ENCODE assay signal across 1 cellular context in the genomic region with DNA sequence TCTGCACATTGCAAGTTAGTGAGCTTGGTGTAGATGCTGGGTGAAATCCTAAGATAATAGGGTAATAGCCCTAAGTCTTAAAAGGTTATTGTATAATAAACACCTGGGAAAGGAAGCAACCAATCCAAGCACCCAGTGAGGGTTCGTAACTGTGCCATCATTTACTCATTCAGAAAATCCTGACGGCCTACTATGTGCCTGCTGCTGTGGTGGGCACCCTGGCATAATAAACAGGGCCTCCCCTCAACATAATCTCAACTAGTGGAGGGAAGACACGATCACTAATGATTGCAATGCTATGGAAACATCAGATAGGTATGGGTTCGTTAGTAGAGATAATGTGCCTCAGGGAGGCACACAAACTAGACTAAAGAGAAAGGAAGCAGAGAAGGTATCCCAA.
TF ChIP-seq lines count a peak whose summit lies in the region.

No MANE protein-coding gene starts in this region.

TF ChIP-seq in K562, 482 proteins besides CTCF, POLR2A, EP300 and RAD21 (continued from another document):
- TF ChIP-seq KDM4B (IDR thresholded peaks at IDR 0.05; ENCODE audit: borderline replicate concordance in 2 of 2, low read depth in 1 of 2) (no peak), ZNF785 (CRISPR knock-in tag; IDR thresholded peaks at IDR 0.05) (no peak), PURB (CRISPR knock-in tag; IDR thresholded peaks at IDR 0.05; ENCODE audit: low read depth) (no peak), ZNF583 (CRISPR knock-in tag; IDR thresholded peaks at IDR 0.05) (no peak), CXXC5 (CRISPR knock-in tag; IDR thresholded peaks at IDR 0.05) (0 out of 2 replicates have a peak, but pooled peaks have one; percentile 15), ZC3H8 (IDR thresholded peaks at IDR 0.05) (no peak), RBM15 (IDR thresholded peaks at IDR 0.05; ENCODE audit: insufficient read depth, low read length) (no peak), RFX1 (IDR thresholded peaks at IDR 0.05) (no peak), KLF6 (CRISPR knock-in tag; IDR thresholded peaks at IDR 0.05; ENCODE audit: borderline replicate concordance) (no peak), ZKSCAN1 (IDR thresholded peaks at IDR 0.05; ENCODE audit: low read depth, low read length) (peak; percentile 91), TEAD2 (tag; IDR thresholded peaks at IDR 0.05) (no peak), GATAD2A (IDR thresholded peaks at IDR 0.05) (no peak), CBFA2T2 (conservative IDR thresholded peaks at IDR 0.05) (no peak), ZNF696 (CRISPR knock-in tag; conservative IDR thresholded peaks at IDR 0.05) (no peak), ZKSCAN3 (CRISPR knock-in tag; IDR thresholded peaks at IDR 0.05) (no peak), GATAD2B (IDR thresholded peaks at IDR 0.05; ENCODE audit: borderline replicate concordance) (no peak)
- TF ChIP-seq, protein P1, sequence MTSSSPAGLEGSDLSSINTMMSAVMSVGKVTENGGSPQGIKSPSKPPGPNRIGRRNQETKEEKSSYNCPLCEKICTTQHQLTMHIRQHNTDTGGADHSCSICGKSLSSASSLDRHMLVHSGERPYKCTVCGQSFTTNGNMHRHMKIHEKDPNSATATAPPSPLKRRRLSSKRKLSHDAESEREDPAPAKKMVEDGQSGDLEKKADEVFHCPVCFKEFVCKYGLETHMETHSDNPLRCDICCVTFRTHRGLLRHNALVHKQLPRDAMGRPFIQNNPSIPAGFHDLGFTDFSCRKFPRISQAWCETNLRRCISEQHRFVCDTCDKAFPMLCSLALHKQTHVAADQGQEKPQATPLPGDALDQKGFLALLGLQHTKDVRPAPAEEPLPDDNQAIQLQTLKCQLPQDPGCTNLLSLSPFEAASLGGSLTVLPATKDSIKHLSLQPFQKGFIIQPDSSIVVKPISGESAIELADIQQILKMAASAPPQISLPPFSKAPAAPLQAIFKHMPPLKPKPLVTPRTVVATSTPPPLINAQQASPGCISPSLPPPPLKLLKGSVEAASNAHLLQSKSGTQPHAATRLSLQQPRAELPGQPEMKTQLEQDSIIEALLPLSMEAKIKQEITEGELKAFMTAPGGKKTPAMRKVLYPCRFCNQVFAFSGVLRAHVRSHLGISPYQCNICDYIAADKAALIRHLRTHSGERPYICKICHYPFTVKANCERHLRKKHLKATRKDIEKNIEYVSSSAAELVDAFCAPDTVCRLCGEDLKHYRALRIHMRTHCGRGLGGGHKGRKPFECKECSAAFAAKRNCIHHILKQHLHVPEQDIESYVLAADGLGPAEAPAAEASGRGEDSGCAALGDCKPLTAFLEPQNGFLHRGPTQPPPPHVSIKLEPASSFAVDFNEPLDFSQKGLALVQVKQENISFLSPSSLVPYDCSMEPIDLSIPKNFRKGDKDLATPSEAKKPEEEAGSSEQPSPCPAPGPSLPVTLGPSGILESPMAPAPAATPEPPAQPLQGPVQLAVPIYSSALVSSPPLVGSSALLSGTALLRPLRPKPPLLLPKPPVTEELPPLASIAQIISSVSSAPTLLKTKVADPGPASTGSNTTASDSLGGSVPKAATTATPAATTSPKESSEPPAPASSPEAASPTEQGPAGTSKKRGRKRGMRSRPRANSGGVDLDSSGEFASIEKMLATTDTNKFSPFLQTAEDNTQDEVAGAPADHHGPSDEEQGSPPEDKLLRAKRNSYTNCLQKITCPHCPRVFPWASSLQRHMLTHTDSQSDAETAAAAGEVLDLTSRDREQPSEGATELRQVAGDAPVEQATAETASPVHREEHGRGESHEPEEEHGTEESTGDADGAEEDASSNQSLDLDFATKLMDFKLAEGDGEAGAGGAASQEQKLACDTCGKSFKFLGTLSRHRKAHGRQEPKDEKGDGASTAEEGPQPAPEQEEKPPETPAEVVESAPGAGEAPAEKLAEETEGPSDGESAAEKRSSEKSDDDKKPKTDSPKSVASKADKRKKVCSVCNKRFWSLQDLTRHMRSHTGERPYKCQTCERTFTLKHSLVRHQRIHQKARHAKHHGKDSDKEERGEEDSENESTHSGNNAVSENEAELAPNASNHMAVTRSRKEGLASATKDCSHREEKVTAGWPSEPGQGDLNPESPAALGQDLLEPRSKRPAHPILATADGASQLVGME (CRISPR knock-in tag; IDR thresholded peaks at IDR 0.05), result no peak
- TF ChIP-seq, protein P2, sequence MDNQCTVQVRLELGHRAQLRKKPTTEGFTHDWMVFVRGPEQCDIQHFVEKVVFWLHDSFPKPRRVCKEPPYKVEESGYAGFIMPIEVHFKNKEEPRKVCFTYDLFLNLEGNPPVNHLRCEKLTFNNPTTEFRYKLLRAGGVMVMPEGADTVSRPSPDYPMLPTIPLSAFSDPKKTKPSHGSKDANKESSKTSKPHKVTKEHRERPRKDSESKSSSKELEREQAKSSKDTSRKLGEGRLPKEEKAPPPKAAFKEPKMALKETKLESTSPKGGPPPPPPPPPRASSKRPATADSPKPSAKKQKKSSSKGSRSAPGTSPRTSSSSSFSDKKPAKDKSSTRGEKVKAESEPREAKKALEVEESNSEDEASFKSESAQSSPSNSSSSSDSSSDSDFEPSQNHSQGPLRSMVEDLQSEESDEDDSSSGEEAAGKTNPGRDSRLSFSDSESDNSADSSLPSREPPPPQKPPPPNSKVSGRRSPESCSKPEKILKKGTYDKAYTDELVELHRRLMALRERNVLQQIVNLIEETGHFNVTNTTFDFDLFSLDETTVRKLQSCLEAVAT (IDR thresholded peaks at IDR 0.05), result no peak
- TF ChIP-seq, protein P3, sequence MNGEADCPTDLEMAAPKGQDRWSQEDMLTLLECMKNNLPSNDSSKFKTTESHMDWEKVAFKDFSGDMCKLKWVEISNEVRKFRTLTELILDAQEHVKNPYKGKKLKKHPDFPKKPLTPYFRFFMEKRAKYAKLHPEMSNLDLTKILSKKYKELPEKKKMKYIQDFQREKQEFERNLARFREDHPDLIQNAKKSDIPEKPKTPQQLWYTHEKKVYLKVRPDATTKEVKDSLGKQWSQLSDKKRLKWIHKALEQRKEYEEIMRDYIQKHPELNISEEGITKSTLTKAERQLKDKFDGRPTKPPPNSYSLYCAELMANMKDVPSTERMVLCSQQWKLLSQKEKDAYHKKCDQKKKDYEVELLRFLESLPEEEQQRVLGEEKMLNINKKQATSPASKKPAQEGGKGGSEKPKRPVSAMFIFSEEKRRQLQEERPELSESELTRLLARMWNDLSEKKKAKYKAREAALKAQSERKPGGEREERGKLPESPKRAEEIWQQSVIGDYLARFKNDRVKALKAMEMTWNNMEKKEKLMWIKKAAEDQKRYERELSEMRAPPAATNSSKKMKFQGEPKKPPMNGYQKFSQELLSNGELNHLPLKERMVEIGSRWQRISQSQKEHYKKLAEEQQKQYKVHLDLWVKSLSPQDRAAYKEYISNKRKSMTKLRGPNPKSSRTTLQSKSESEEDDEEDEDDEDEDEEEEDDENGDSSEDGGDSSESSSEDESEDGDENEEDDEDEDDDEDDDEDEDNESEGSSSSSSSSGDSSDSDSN (IDR thresholded peaks at IDR 0.05; ENCODE audit: borderline replicate concordance in 1 of 2, low read depth in 2 of 2, low read length in 2 of 2), result 0 out of 4 replicates have a peak, but pooled peaks of 1 of the 2 experiments have one; percentile 9
- TF ChIP-seq, protein P4, sequence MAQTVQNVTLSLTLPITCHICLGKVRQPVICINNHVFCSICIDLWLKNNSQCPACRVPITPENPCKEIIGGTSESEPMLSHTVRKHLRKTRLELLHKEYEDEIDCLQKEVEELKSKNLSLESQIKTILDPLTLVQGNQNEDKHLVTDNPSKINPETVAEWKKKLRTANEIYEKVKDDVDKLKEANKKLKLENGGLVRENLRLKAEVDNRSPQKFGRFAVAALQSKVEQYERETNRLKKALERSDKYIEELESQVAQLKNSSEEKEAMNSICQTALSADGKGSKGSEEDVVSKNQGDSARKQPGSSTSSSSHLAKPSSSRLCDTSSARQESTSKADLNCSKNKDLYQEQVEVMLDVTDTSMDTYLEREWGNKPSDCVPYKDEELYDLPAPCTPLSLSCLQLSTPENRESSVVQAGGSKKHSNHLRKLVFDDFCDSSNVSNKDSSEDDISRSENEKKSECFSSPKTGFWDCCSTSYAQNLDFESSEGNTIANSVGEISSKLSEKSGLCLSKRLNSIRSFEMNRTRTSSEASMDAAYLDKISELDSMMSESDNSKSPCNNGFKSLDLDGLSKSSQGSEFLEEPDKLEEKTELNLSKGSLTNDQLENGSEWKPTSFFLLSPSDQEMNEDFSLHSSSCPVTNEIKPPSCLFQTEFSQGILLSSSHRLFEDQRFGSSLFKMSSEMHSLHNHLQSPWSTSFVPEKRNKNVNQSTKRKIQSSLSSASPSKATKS (CRISPR knock-in tag; IDR thresholded peaks at IDR 0.05), result no peak
